8 cellular contexts compared by ENCODE assay signal in genomic region chr10:44960098-44960480, GRCh38. TPM values are rescaled to one million over a fixed set of nuclear protein-coding genes. Genes with fewer than 3 reads are reported as not detected.
DNase-seq lines count a peak whose midpoint lies in the region; ATAC-seq and TF ChIP-seq lines count a peak whose summit lies in the region.

No MANE protein-coding gene starts in this region.

- peak overlapping the region; percentile 68 for H3K4me2 ChIP-seq in neural cell (ENCODE audit: low read length)

- peaks cover 0 to 4% (median 3%) of the 10 kb centered on the region in 7 donors for H3K9me3 Mint-ChIP-seq in CD14-positive monocyte
- H3K9me3 Mint-ChIP-seq in effector memory CD8-positive, alpha-beta T cell: no peaks in the 10 kb centered on the region

- no peak overlapping the region for H2AFZ ChIP-seq in neural cell (ENCODE audit: low read depth, low read length)

- TF ChIP-seq EP300 in neural cell (conservative IDR thresholded peaks at IDR 0.05; ENCODE audit: poor library complexity, severe bottlenecking): no peak

- no peak for ATAC-seq in effector memory CD8-positive, alpha-beta T cell (replicated peaks)
- ATAC-seq in HG02973 (IDR thresholded peaks at IDR 0.05; ENCODE audit: unreplicated experiment) (no peak), HG02852 (IDR thresholded peaks at IDR 0.05; ENCODE audit: unreplicated experiment) (no peak)

- H3K36me3 ChIP-seq in neural cell (ENCODE audit: insufficient read depth, low read length): no peaks in the 10 kb centered on the region

- peaks cover 80% of the 10 kb centered on the region for H3K4me1 Mint-ChIP-seq in CD14-positive monocyte
- H3K4me1 Mint-ChIP-seq in effector memory CD8-positive, alpha-beta T cell (ENCODE audit: low read depth in 2 of 2): peaks cover 31 to 39% of the 10 kb centered on the region in 2 donors

- DNase-seq in CD14-positive monocyte (ENCODE audit: low spot score) (no peak), NCI-H345 treated with DMSO at 0.1 percent for 48 hours (lab: John Stamatoyannopoulos, UW; ENCODE audit: unreplicated experiment) (peak; percentile 10), NCI-H446 (lab: John Stamatoyannopoulos, UW) (no peak), HK-2 (ENCODE audit: unreplicated experiment) (no peak)
- no peak for DNase-seq in effector memory CD8-positive, alpha-beta T cell

- no peaks in the 10 kb centered on the region for H4K20me1 ChIP-seq in neural cell (ENCODE audit: insufficient read depth)

- TF ChIP-seq CTCF in CD14-positive monocyte (IDR thresholded peaks at IDR 0.05) (no peak), neural cell (IDR thresholded peaks at IDR 0.05; ENCODE audit: poor library complexity, severe bottlenecking) (no peak)

- peak overlapping the region; percentile 94 for H3K4me3 ChIP-seq in neural cell (ENCODE audit: low read length)

- peaks cover 0 to 1% (median 0%) of the 10 kb centered on the region in 3 donors for H3K27me3 Mint-ChIP-seq in CD14-positive monocyte (ENCODE audit: low read depth in 3 of 3)
- peaks cover 0 to 7% of the 10 kb centered on the region in 2 donors for H3K27me3 Mint-ChIP-seq in effector memory CD8-positive, alpha-beta T cell

- peaks cover 39 to 53% of the 10 kb centered on the region in 2 donors for H3K36me3 Mint-ChIP-seq in CD14-positive monocyte
- H3K36me3 Mint-ChIP-seq in effector memory CD8-positive, alpha-beta T cell (ENCODE audit: insufficient read depth): peaks cover 14% of the 10 kb centered on the region

- H3K4me3 Mint-ChIP-seq in CD14-positive monocyte: peak overlapping the region; percentile 90 to 99
- peak overlapping the region; percentile 83 to 85 for H3K4me3 Mint-ChIP-seq in effector memory CD8-positive, alpha-beta T cell

- H3K79me2 ChIP-seq in neural cell (replicated peaks; ENCODE audit: insufficient read depth, low read length): no peaks in the 10 kb centered on the region

- H3F3A ChIP-seq in neural cell (ENCODE audit: insufficient read depth, low read length, poor library complexity, severe bottlenecking): no peaks in the 10 kb centered on the region

- H3K27ac ChIP-seq in neural cell (ENCODE audit: low read length): peak overlapping the region; percentile 24

- H3K9me3 ChIP-seq in neural cell (ENCODE audit: low read length): no peaks in the 10 kb centered on the region

- no peaks in the 10 kb centered on the region for H3K27me3 ChIP-seq in neural cell (ENCODE audit: insufficient read depth, low read depth, low read length)

- no peak for TF ChIP-seq RAD21 in neural cell (conservative IDR thresholded peaks at IDR 0.05)

- no peaks in the 10 kb centered on the region for H3K9me2 ChIP-seq in neural cell (ENCODE audit: insufficient read depth, low read length)

- intact Hi-C loops in CD14-positive monocyte (cut with micrococcal nuclease): loop anchor here in 1 of 2 donors (10.0 kb wide), 2 partner anchors 415 to 1065 kb away; partner anchors contain the start of gene ALOX5

- H3K27ac Mint-ChIP-seq in CD14-positive monocyte: peak overlapping the region; percentile 83 to 96 (median 93)
- H3K27ac Mint-ChIP-seq in effector memory CD8-positive, alpha-beta T cell: peak overlapping the region; percentile 78 to 86

- H3K9ac ChIP-seq in neural cell (ENCODE audit: low read length): peak overlapping the region; percentile 82

TF ChIP-seq in neural cell, 6 proteins besides CTCF, POLR2A, EP300 and RAD21:
- TF ChIP-seq SMC3 (conservative IDR thresholded peaks at IDR 0.05; ENCODE audit: poor library complexity) (no peak), EZH2 (IDR thresholded peaks at IDR 0.05; ENCODE audit: borderline replicate concordance, insufficient read depth, low read length, poor library complexity, severe bottlenecking) (no peak)

RNA-seq across cellular contexts. Expression of gene RASSF4, which starts 0.5 kb away (rescaled TPM):
- polyA plus RNA-seq in CD14-positive monocyte: 100 to 1,000 TPM; 117 to 120 TPM
- 10.2 and 12.4 TPM in 2 replicates for polyA plus RNA-seq in neural cell
- polyA minus RNA-seq in neural cell: 6.3 and 10.0 TPM in 2 replicates

RNA-seq across cellular contexts. Expression of gene DEPP1, which starts 18.5 kb away (rescaled TPM):
- polyA plus RNA-seq in CD14-positive monocyte: not detected
- 4.3 and 5.2 TPM in 2 replicates for polyA plus RNA-seq in neural cell
- 9.5 and 10.4 TPM in 2 replicates for polyA minus RNA-seq in neural cell

RNA-seq across cellular contexts. Expression of gene ZNF22, which starts 40.6 kb away (rescaled TPM):
- polyA plus RNA-seq in CD14-positive monocyte (10 to 100 TPM; 10.4 to 14.6 TPM), neural cell (32.9 and 34.1 TPM in 2 replicates)
- polyA minus RNA-seq in neural cell: 34.6 and 35.8 TPM in 2 replicates

RNA-seq across cellular contexts. Expression of gene TMEM72, which starts 49.0 kb away (rescaled TPM):
- polyA plus RNA-seq in CD14-positive monocyte: not detected
- polyA plus RNA-seq in neural cell: 1.4 TPM in 2 replicates
- 0.24 and 0.58 TPM in 2 replicates for polyA minus RNA-seq in neural cell
